Comparison of ENCODE assay signal across 8 cellular contexts in the genomic region with DNA sequence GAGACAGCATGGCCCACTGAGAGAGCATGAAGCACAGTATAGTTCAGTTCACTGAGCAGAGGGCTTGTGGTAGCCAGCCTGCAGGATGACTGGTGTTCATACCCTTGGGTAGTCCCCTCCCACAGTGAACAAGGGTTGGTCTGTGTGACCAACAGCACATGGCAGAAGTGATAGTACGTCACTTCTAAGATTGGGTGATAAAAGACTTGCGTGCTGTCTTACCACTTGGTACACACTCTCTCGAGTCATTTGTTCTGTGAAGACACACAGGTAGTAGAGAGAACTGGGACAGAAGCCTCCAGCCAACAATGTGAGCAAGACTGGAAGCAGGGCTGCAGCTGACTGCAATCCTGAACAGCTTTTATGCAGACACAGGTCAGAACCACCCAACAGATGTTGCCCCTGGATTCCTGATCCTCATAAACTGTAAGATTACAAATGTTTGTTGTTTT. TPM values are rescaled to one million over a fixed set of nuclear protein-coding genes. Genes with fewer than 3 reads are reported as not detected.
DNase-seq lines count a peak whose midpoint lies in the region; ATAC-seq and TF ChIP-seq lines count a peak whose summit lies in the region.

No MANE protein-coding gene starts in this region.

- TF ChIP-seq EP300 in transverse colon (IDR thresholded peaks at IDR 0.05; ENCODE audit: low read depth): no peak

- peaks cover 58 to 98% (median 96%) of the 10 kb centered on the region in 4 donors for H3K4me1 Mint-ChIP-seq in naive thymus-derived CD8-positive, alpha-beta T cell

- H3K27ac ChIP-seq in body of pancreas: peak overlapping the region; percentile 1 to 74 (median 46)
- H3K27ac ChIP-seq in transverse colon: peak overlapping the region; percentile 31 to 54 (median 36)

- no peaks in the 10 kb centered on the region for H3K9me3 ChIP-seq in body of pancreas
- H3K9me3 ChIP-seq in transverse colon: no peaks in the 10 kb centered on the region
- no peaks in the 10 kb centered on the region for H3K9me3 ChIP-seq in HAP-1

- no peaks in the 10 kb centered on the region for H3K27me3 ChIP-seq in body of pancreas
- no peaks in the 10 kb centered on the region for H3K27me3 ChIP-seq in transverse colon
- no peaks in the 10 kb centered on the region for H3K27me3 ChIP-seq in HAP-1 (ENCODE audit: low read depth)

- POLR2A ChIA-PET in naive thymus-derived CD8-positive, alpha-beta T cell (lab: Charles Lee): interaction anchor here (0.6 kb wide), 1 partner anchor 347 kb away, joined by 3 read pairs; no protein-coding TSS in a partner anchor

- intact Hi-C loops in body of pancreas (cut with DNase I) (no loop called here), transverse colon (cut with DNase I; ENCODE audit: low total_unique reads) (no loop called here)

- peak; percentile 75 for DNase-seq in T-helper 22 cell (ENCODE audit: low read depth)
- peak; percentile 38 to 78 (median 60) for DNase-seq in body of pancreas
- peak; percentile 31 to 84 (median 72) for DNase-seq in naive thymus-derived CD8-positive, alpha-beta T cell
- DNase-seq in transverse colon: peak; percentile 30
- DNase-seq in ACHN: no peak
- no peak for DNase-seq in HAP-1 (ENCODE audit: low spot score in 2 of 2)

- H3K4me1 ChIP-seq in body of pancreas (peaks cover 93% of the 10 kb centered on the region), transverse colon (peaks cover 57 to 97% (median 79%) of the 10 kb centered on the region in 4 donors), HAP-1 (peaks cover 28% of the 10 kb centered on the region)

- in situ Hi-C loops in transverse colon (cut with MboI; ENCODE audit: low pct_ligation_motif_present in 1 of 4, low pct_unique_long_range_greater_than_20kb in 1 of 4, low sequenced_read_pairs in 3 of 4): no loop called here
- in situ Hi-C loops in ACHN (cut with HindIII; ENCODE audit: low pct_ligation_motif_present, low pct_unique_long_range_greater_than_20kb, low sequenced_read_pairs): no loop called here
- in situ Hi-C loops in HAP-1 (cut with MboI; ENCODE audit: low sequenced_read_pairs): no loop called here

- H3K27me3 Mint-ChIP-seq in naive thymus-derived CD8-positive, alpha-beta T cell: no peaks in the 10 kb centered on the region

- TF ChIP-seq POLR2A in body of pancreas (IDR thresholded peaks at IDR 0.05): peak in 2 of 3 donors; percentile 44 to 60
- TF ChIP-seq POLR2A in transverse colon (IDR thresholded peaks at IDR 0.05): no peak

- no peaks in the 10 kb centered on the region for H3K9me3 Mint-ChIP-seq in naive thymus-derived CD8-positive, alpha-beta T cell

- H3K36me3 ChIP-seq in body of pancreas (replicated peaks in 1 of 2; ENCODE audit: insufficient read depth in 1 of 2, low read depth in 2 of 2) (no peaks in the 10 kb centered on the region), transverse colon (no peaks in the 10 kb centered on the region), HAP-1 (replicated peaks) (no peaks in the 10 kb centered on the region)

- H3K27ac Mint-ChIP-seq in naive thymus-derived CD8-positive, alpha-beta T cell: peak overlapping the region; percentile 69 to 95 (median 87)

- peaks cover 0 to 42% (median 7%) of the 10 kb centered on the region in 3 donors for H3K36me3 Mint-ChIP-seq in naive thymus-derived CD8-positive, alpha-beta T cell

- H3K4me3 ChIP-seq in body of pancreas (no peak overlapping the region), transverse colon (no peak overlapping the region), HAP-1 (no peak overlapping the region)

- peak overlapping the region; percentile 53 to 82 (median 72) for H3K4me3 Mint-ChIP-seq in naive thymus-derived CD8-positive, alpha-beta T cell

- WGBS in body of pancreas, 2 donors: 3 to 23% methylated on average over 3 of the region's 3 CpGs
- WGBS in transverse colon (ENCODE audit: low coverage in 1 of 2), 2 donors: 12% methylated on average over 3 of the region's 3 CpGs; no CpG with 5 or more reads in 1 of the 2 donors

- peak; percentile 95 for ATAC-seq in GM18508 (IDR thresholded peaks at IDR 0.05; ENCODE audit: insufficient read depth, unreplicated experiment)
- peak; percentile 94 for ATAC-seq in HG02798 (IDR thresholded peaks at IDR 0.05; ENCODE audit: poor library complexity, unreplicated experiment)
- ATAC-seq in body of pancreas: peak; percentile 87
- ATAC-seq in naive thymus-derived CD8-positive, alpha-beta T cell: peak; percentile 93 to 96

- no peak for TF ChIP-seq CTCF in body of pancreas (IDR thresholded peaks at IDR 0.05)
- no peak for TF ChIP-seq CTCF in transverse colon (IDR thresholded peaks at IDR 0.05)

RNA-seq across cellular contexts. Expression of a gene that starts 14.6 kb away (rescaled TPM):
- total RNA-seq in body of pancreas (10 to 100 TPM; 31.9 to 39.2 TPM), transverse colon (100 to 1,000 TPM in 1 of 4 donors, 10 to 100 TPM in 3; 40.3 to 148 (median 62.2) TPM)
- 100 to 1,000 TPM; 128 to 131 TPM for total RNA-seq in naive thymus-derived CD8-positive, alpha-beta T cell
- polyA plus RNA-seq in naive thymus-derived CD8-positive, alpha-beta T cell: 10 to 100 TPM; 36.9 to 48.5 (median 46.2) TPM

Comparison
In these comparisons a context has a peak if more than half of its experiments do, and no peak if none do; other contexts are left out.
1. DNase-seq: peak in T-helper 22 cell (single experiment), body of pancreas (4 of 4), naive thymus-derived CD8-positive, alpha-beta T cell (10 of 10) and transverse colon (single experiment); none in ACHN (single experiment) and HAP-1 (0 of 2).
2. Peak in every context shown above with its lines, with median percentiles within 50 percentile points of each other: ATAC-seq.